In genomic region chr15:66827698-66828055, GRCh38 we compare ENCODE assay signal across 18 cellular contexts.
"Had no signal": no experiment of that assay in that cellular context is flagged by ENCODE, and none has a peak within 500 bp of the region (broad histone marks: within the 10 kb centered on the region; RNA-seq: fewer than 3 reads in every experiment).

No MANE protein-coding gene starts in this region.

- ATAC-seq: foreskin keratinocyte, heart left ventricle, lower lobe of right lung, psoas muscle, right lobe of liver had no signal

- H3K27me3 ChIP-seq: foreskin keratinocyte, heart left ventricle, neutrophil, right lobe of liver, uterus had no signal

- H3K4me3 ChIP-seq: coronary artery, heart left ventricle, left ventricle myocardium inferior, lower lobe of right lung, psoas muscle, right lobe of liver, skin epidermis, uterus had no signal

- H3K9me3 ChIP-seq: heart left ventricle, left ventricle myocardium inferior, lower lobe of right lung, neutrophil, psoas muscle, right lobe of liver, uterus had no signal

- DNase-seq: effector CD4-positive, alpha-beta T cell; erythroblast; foreskin keratinocyte; heart left ventricle; hippocampal formation; left ventricle myocardium inferior; lower lobe of right lung; naive B cell; psoas muscle; retina; right lobe of liver; stimulated activated naive CD4-positive, alpha-beta T cell; uterus had no signal

- FAIRE-seq: endothelial cell of umbilical vein, islet of Langerhans had no signal

- H3K27ac ChIP-seq: coronary artery, foreskin keratinocyte, heart left ventricle, left ventricle myocardium inferior, lower lobe of right lung, neutrophil, psoas muscle, right lobe of liver, skin epidermis, uterus had no signal

- H3K36me3 ChIP-seq: heart left ventricle, left ventricle myocardium inferior, lower lobe of right lung, neutrophil, right lobe of liver, uterus had no signal

- H3K4me1 ChIP-seq: lower lobe of right lung, psoas muscle, uterus had no signal
